19 cellular contexts compared by ENCODE assay signal in the genomic region with DNA sequence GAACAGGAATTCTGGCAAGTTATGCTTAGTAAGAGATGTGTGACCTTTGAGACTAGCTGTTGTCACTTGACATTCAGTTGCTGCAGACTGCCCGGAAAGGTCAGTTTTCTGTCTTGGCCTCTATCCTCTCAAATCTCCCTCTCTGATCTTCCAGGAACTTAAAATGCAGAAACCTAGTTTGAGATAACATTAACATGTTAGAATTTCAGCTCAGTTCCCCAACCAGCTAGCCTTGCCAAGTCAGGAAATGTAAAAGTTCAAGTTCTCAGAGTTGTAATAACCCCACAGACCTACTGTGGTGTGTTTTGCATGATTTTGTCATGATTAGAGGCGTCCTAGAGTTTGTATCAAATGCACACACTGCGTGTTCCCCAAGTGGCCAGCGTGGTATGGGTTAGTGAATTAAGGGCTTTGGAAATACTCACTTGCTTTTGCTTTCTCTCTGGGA. TPM values are rescaled to one million over a fixed set of nuclear protein-coding genes. Genes with fewer than 3 reads are reported as not detected.
DNase-seq lines count a peak whose midpoint lies in the region; ATAC-seq, FAIRE-seq and TF ChIP-seq lines count a peak whose summit lies in the region.
"Had no signal": no experiment of that assay in that cellular context is flagged by ENCODE, and none has a peak within 500 bp of the region (broad histone marks: within the 10 kb centered on the region; RNA-seq: fewer than 3 reads in every experiment).

No MANE protein-coding gene starts in this region.

- H3K36me3 ChIP-seq in GM12878 (ENCODE audit: control insufficient read depth in 2 of 2, insufficient read depth in 2 of 2, low read length in 1 of 2): peaks cover 10 to 11% of the 10 kb centered on the region in 2 experiments; a peak in 3 of 4 replicates

- peak overlapping the region; percentile 73 for H3K4me2 ChIP-seq in GM12878 (ENCODE audit: control insufficient read depth, insufficient read depth)

- peak in 2 of 3 experiments; percentile 4 to 11; a peak in 1 of 6 replicates for TF ChIP-seq CTCF in GM12878 (IDR thresholded peaks at IDR 0.05 in 2 of 3, conservative IDR thresholded peaks at IDR 0.05 in 1 of 3; ENCODE audit: control insufficient read depth in 2 of 3, extremely low read depth in 1 of 3, insufficient read depth in 1 of 3, low read depth in 3 of 3, low read length in 3 of 3)
- no peak for TF ChIP-seq CTCF in mesothelial cell of epicardium (IDR thresholded peaks at IDR 0.05; ENCODE audit: unreplicated experiment)

- no peaks in the 10 kb centered on the region for H3K9me3 ChIP-seq in GM12878 (replicated peaks; ENCODE audit: control insufficient read depth, insufficient read depth, low read length)

- RAD21 ChIA-PET in GM12878 (lab: Charles Lee; ENCODE audit: unreplicated experiment): interaction anchor here (1.1 to 8.7 kb wide), 22 partner anchors 9 to 149 kb away, joined by 3 to 256 read pairs (median 8); partner anchors contain the start of genes DUSP22 and IRF4

- peak overlapping the region; percentile 86 for H3K27ac ChIP-seq in GM12878 (ENCODE audit: control insufficient read depth, insufficient read depth)
- H3K27ac ChIP-seq: C4-2B, epithelial cell of prostate, parathyroid adenoma had no signal

- in situ Hi-C loops in GM12878 (cut with MboI): no loop called here

- H3K79me2 ChIP-seq in GM12878 (ENCODE audit: control insufficient read depth, insufficient read depth, low read length): peaks cover 88% of the 10 kb centered on the region
- H3K79me2 ChIP-seq: parathyroid adenoma had no signal

- H3K27me3 Mint-ChIP-seq in activated CD4-positive, alpha-beta T cell treated with anti-CD3 and anti-CD28 coated beads for 36 hours: no peaks in the 10 kb centered on the region
- H3K27me3 Mint-ChIP-seq in IgD-negative memory B cell (no peaks in the 10 kb centered on the region), mesothelial cell of epicardium (ENCODE audit: low read depth) (no peaks in the 10 kb centered on the region)
- H3K27me3 Mint-ChIP-seq in natural killer cell treated with Interleukin-12 subunit alpha and Interleukin-12 subunit beta and Interleukin-15 and Interleukin-18, amount 100 ng/mL, for 72 hours: no peaks in the 10 kb centered on the region

- peaks cover 53% of the 10 kb centered on the region for H3K4me1 Mint-ChIP-seq in activated CD4-positive, alpha-beta T cell treated with anti-CD3 and anti-CD28 coated beads for 36 hours
- H3K4me1 Mint-ChIP-seq in IgD-negative memory B cell (peaks cover 63 to 78% (median 64%) of the 10 kb centered on the region in 3 donors), mesothelial cell of epicardium (peaks cover 7% of the 10 kb centered on the region)
- H3K4me1 Mint-ChIP-seq in natural killer cell treated with Interleukin-12 subunit alpha and Interleukin-12 subunit beta and Interleukin-15 and Interleukin-18, amount 100 ng/mL, for 72 hours (ENCODE audit: low read depth in 2 of 2): peaks cover 60 to 67% of the 10 kb centered on the region in 2 donors

- WGBS in GM12878 (ENCODE audit: insufficient coverage, insufficient replicate concordance, low lambda C conversion rate, missing lambda C conversion rate): 52% methylated on average over 4 of the region's 4 CpGs

- ATAC-seq in activated CD4-positive, alpha-beta T cell treated with anti-CD3 and anti-CD28 coated beads for 36 hours: peak; percentile 45
- ATAC-seq in GM12878 (peak; percentile 11), HG03025 (IDR thresholded peaks at IDR 0.05; ENCODE audit: low FRiP score, unreplicated experiment) (no peak)
- ATAC-seq in natural killer cell treated with Interleukin-12 subunit alpha and Interleukin-12 subunit beta and Interleukin-15 and Interleukin-18, amount 100 ng/mL, for 72 hours: peak; percentile 50 to 55
- ATAC-seq: mucosa of descending colon, PC-3 had no signal

- POLR2A ChIA-PET in activated CD4-positive, alpha-beta T cell treated with anti-CD3 and anti-CD28 coated beads for 36 hours (lab: Charles Lee): no interaction called here
- POLR2A ChIA-PET in GM12878 (lab: Charles Lee): interaction anchor here (0.9 to 7.4 kb wide), 13 partner anchors 11 to 113 kb away, joined by 3 to 150 read pairs (median 6); partner anchors contain the start of genes DUSP22 and IRF4

- intact Hi-C loops in activated CD4-positive, alpha-beta T cell treated with anti-CD3 and anti-CD28 coated beads for 36 hours (cut with DNase I, micrococcal nuclease): loop anchor here (1.0 to 5.0 kb wide), 5 partner anchors 47 to 150 kb away; partner anchors contain the start of gene DUSP22 (in 2 of the 2)
- intact Hi-C loops in GM12878 (cut with micrococcal nuclease; ENCODE audit: unreplicated experiment): loop anchor here (1.0 kb wide), 1 partner anchor 47 kb away; the partner anchor contains the start of gene DUSP22

- H3K27ac Mint-ChIP-seq in activated CD4-positive, alpha-beta T cell treated with anti-CD3 and anti-CD28 coated beads for 36 hours: peak overlapping the region; percentile 33
- peak overlapping the region; percentile 21 to 90 (median 88) for H3K27ac Mint-ChIP-seq in IgD-negative memory B cell
- H3K27ac Mint-ChIP-seq in natural killer cell treated with Interleukin-12 subunit alpha and Interleukin-12 subunit beta and Interleukin-15 and Interleukin-18, amount 100 ng/mL, for 72 hours: peak overlapping the region; percentile 75
- H3K27ac Mint-ChIP-seq in mesothelial cell of epicardium: no peak overlapping the region

- SMC1A ChIA-PET in GM12878 (lab: Charles Lee; ENCODE audit: uncharacterized antibody, unreplicated experiment): interaction anchor here (0.6 to 17.1 kb wide), 26 partner anchors 8 to 188 kb away, joined by 3 to 707 read pairs (median 8); partner anchors contain the start of genes DUSP22 and IRF4

- no peak for TF ChIP-seq RAD21 in GM12878 (IDR thresholded peaks at IDR 0.05; ENCODE audit: insufficient read depth, low read depth, low read length)

- H4K20me1 ChIP-seq in GM12878 (ENCODE audit: control insufficient read depth, insufficient read depth): no peaks in the 10 kb centered on the region; the same call in 1 of the 2 replicates

- TF ChIP-seq EP300 in GM12878 (IDR thresholded peaks at IDR 0.05; ENCODE audit: borderline replicate concordance in 1 of 2, control insufficient read depth in 1 of 2, low read depth in 2 of 2, low read length in 2 of 2): no peak

- peak; percentile 42 for DNase-seq in activated CD4-positive, alpha-beta T cell treated with anti-CD3 and anti-CD28 coated beads for 36 hours
- DNase-seq in activated CD4-positive, alpha-beta T cell treated with anti-CD3 and anti-CD28 coated beads, Interleukin-2, amount 50 U/mL, for 48 hours: no peak
- no peak for DNase-seq in GM12878 (ENCODE audit: low read depth, low spot score)
- no peak for DNase-seq in natural killer cell treated with Interleukin-12 subunit alpha and Interleukin-12 subunit beta and Interleukin-15 and Interleukin-18, amount 100 ng/mL, for 72 hours (ENCODE audit: low spot score)
- no peak for DNase-seq in KG1 (lab: John Stamatoyannopoulos, UW)
- no peak for DNase-seq in mesothelial cell of epicardium (ENCODE audit: low spot score in 2 of 2, unreplicated experiment in 2 of 2)
- DNase-seq: 8988T; activated CD8-positive, alpha-beta memory T cell treated with anti-CD3 and anti-CD28 coated beads, Interleukin-2, amount 50 U/mL, for 48 hours; head of caudate nucleus; kidney glomerular epithelial cell; mucosa of descending colon; NCI-H187; NCI-H524; PC-3 had no signal

- no peak overlapping the region for H3K4me3 Mint-ChIP-seq in activated CD4-positive, alpha-beta T cell treated with anti-CD3 and anti-CD28 coated beads for 36 hours
- H3K4me3 Mint-ChIP-seq in IgD-negative memory B cell (peak overlapping the region; percentile 72 to 91 (median 84)), mesothelial cell of epicardium (no peak overlapping the region)
- H3K4me3 Mint-ChIP-seq in natural killer cell treated with Interleukin-12 subunit alpha and Interleukin-12 subunit beta and Interleukin-15 and Interleukin-18, amount 100 ng/mL, for 72 hours: peak overlapping the region; percentile 77

- no peaks in the 10 kb centered on the region for H3K27me3 ChIP-seq in GM12878 (replicated peaks in 1 of 2; ENCODE audit: control insufficient read depth in 2 of 2, insufficient read depth in 2 of 2, low read length in 1 of 2)

- peak overlapping the region; percentile 11 for H3K4me3 ChIP-seq in GM12878
- H3K4me3 ChIP-seq: mucosa of descending colon had no signal

- CTCF ChIA-PET in activated CD4-positive, alpha-beta T cell treated with anti-CD3 and anti-CD28 coated beads for 36 hours (lab: Charles Lee): interaction anchor here (1.4 to 2.0 kb wide), 5 partner anchors 10 to 169 kb away, joined by 4 to 6 read pairs (median 5); no protein-coding TSS in a partner anchor
- CTCF ChIA-PET in GM12878 (lab: Yijun Ruan, JAX): interaction anchor here (0.7 to 5.2 kb wide), 22 partner anchors 9 to 1098 kb away, joined by 3 to 64 read pairs (median 6); partner anchors contain the start of genes DUSP22 and IRF4

- BruUV-seq in GM12878 (replicated peaks; lab: Mats Ljungman, UMichigan): no TSS peak

- H3K9ac ChIP-seq in GM12878 (ENCODE audit: control insufficient read depth, insufficient read depth, low read length): peak overlapping the region; percentile 57
- H3K9ac ChIP-seq: parathyroid adenoma had no signal

- no peak for FAIRE-seq in GM12878 (lab: Jason Lieb, UNC)

- TF ChIP-seq POLR2A in GM12878 (IDR thresholded peaks at IDR 0.05; ENCODE audit: low read depth, low read length): no peak

- H3K9me3 Mint-ChIP-seq in activated CD4-positive, alpha-beta T cell treated with anti-CD3 and anti-CD28 coated beads for 36 hours (ENCODE audit: low read depth): no peaks in the 10 kb centered on the region
- H3K9me3 Mint-ChIP-seq in IgD-negative memory B cell: no peaks in the 10 kb centered on the region
- H3K9me3 Mint-ChIP-seq in natural killer cell treated with Interleukin-12 subunit alpha and Interleukin-12 subunit beta and Interleukin-15 and Interleukin-18, amount 100 ng/mL, for 72 hours: no peaks in the 10 kb centered on the region
- H3K9me3 Mint-ChIP-seq in mesothelial cell of epicardium: peaks cover 12% of the 10 kb centered on the region

- H2AFZ ChIP-seq in GM12878 (ENCODE audit: control insufficient read depth, low read depth, low read length): no peak overlapping the region
- H2AFZ ChIP-seq: parathyroid adenoma had no signal

- peaks cover 86% of the 10 kb centered on the region for H3K4me1 ChIP-seq in GM12878 (ENCODE audit: control insufficient read depth, insufficient read depth, low read length)
- H3K4me1 ChIP-seq: parathyroid adenoma had no signal

- peaks cover 9% of the 10 kb centered on the region for H3K36me3 Mint-ChIP-seq in activated CD4-positive, alpha-beta T cell treated with anti-CD3 and anti-CD28 coated beads for 36 hours (ENCODE audit: low read depth)
- peaks cover 6% of the 10 kb centered on the region for H3K36me3 Mint-ChIP-seq in IgD-negative memory B cell
- H3K36me3 Mint-ChIP-seq in natural killer cell treated with Interleukin-12 subunit alpha and Interleukin-12 subunit beta and Interleukin-15 and Interleukin-18, amount 100 ng/mL, for 72 hours: no peaks in the 10 kb centered on the region
- H3K36me3 Mint-ChIP-seq in mesothelial cell of epicardium: peaks cover 11% of the 10 kb centered on the region

RNA-seq across cellular contexts. Expression of gene DUSP22, which starts 46.6 kb away (rescaled TPM):
- 10 to 100 TPM; 33.2 to 33.7 TPM for total RNA-seq in activated CD4-positive, alpha-beta T cell treated with anti-CD3 and anti-CD28 coated beads for 36 hours
- polyA plus RNA-seq in IgD-negative memory B cell: 126 TPM
- total RNA-seq in GM12878 (2013; cell fraction: nucleolus; rRNA removed): 632 and 708 TPM in 2 replicates
- 113 and 123 TPM in 2 replicates for total RNA-seq in GM12878 (2014; rRNA removed)
- 80.6 and 83.3 TPM in 2 replicates for total RNA-seq in GM12878 (2014; rRNA removed; fragmentation: Illumina TruSeq; extraction: Trizol)
- total RNA-seq in GM12878 (2021): 125 and 130 TPM in 2 replicates
- polyA plus RNA-seq in GM12878 (2011; ENCODE audit: low read depth): 128 TPM
- 78.9 and 80.1 TPM in 2 replicates for polyA plus RNA-seq in GM12878 (2011; rRNA removed)
- 109 and 115 TPM in 2 replicates for polyA plus RNA-seq in GM12878 (2011; cell fraction: cytosol; rRNA removed)
- 359 and 389 TPM in 2 replicates for polyA plus RNA-seq in GM12878 (2011; cell fraction: nucleus; rRNA removed)
- polyA plus RNA-seq in GM12878 (2012): 121 and 164 TPM in 2 replicates
- 87.9 and 101 TPM in 2 replicates for polyA plus RNA-seq in GM12878 (2014; fragmentation: Illumina TruSeq; extraction: Trizol)
- polyA plus RNA-seq in GM12878 (2014; fragmentation: Nextera tagmentation; extraction: Ambion mirVana): 10 to 100 TPM; 93.4 to 99.7 TPM
- 138 and 147 TPM in 2 replicates for polyA plus RNA-seq in GM12878 (2014; rRNA removed)
- polyA plus RNA-seq in GM12878 (2016; fragmentation: Nextera tagmentation; extraction: Ambion mirVana): 100 to 1,000 TPM; 150 to 156 TPM
- 84.5 and 84.7 TPM in 2 replicates for polyA minus RNA-seq in GM12878 (2011; rRNA and poly(A)+ RNA removed)
- polyA minus RNA-seq in GM12878 (2011; cell fraction: cytosol; rRNA and poly(A)+ RNA removed): 15.5 and 16.8 TPM in 2 replicates
- polyA minus RNA-seq in GM12878 (2011; cell fraction: nucleus; rRNA and poly(A)+ RNA removed): 118 and 156 TPM in 2 replicates
- total RNA-seq in natural killer cell treated with Interleukin-12 subunit alpha and Interleukin-12 subunit beta and Interleukin-15 and Interleukin-18, amount 100 ng/mL, for 72 hours: 10 to 100 TPM; 45.2 to 45.3 TPM
- 29.9 to 32.0 TPM (median 30.9 TPM) in 3 replicates for total RNA-seq in mesothelial cell of epicardium

RNA-seq across cellular contexts. Expression of gene IRF4, which starts 52.7 kb away (rescaled TPM):
- 100 to 1,000 TPM; 601 to 617 TPM for total RNA-seq in activated CD4-positive, alpha-beta T cell treated with anti-CD3 and anti-CD28 coated beads for 36 hours
- polyA plus RNA-seq in IgD-negative memory B cell (22.9 TPM), GM12878 (2011; rRNA removed) (252 and 320 TPM in 2 replicates), GM12878 (2014; fragmentation: Illumina TruSeq; extraction: Trizol) (223 and 228 TPM in 2 replicates), GM12878 (2014; fragmentation: Nextera tagmentation; extraction: Ambion mirVana) (10 to 100 TPM; 50.0 to 98.9 TPM), GM12878 (2014; rRNA removed) (187 and 205 TPM in 2 replicates), GM12878 (2016; fragmentation: Nextera tagmentation; extraction: Ambion mirVana) (100 to 1,000 TPM; 295 to 297 TPM)
- 825 and 857 TPM in 2 replicates for total RNA-seq in GM12878 (2013; cell fraction: nucleolus; rRNA removed)
- total RNA-seq in GM12878 (2014; rRNA removed) (287 and 295 TPM in 2 replicates), GM12878 (2014; rRNA removed; fragmentation: Illumina TruSeq; extraction: Trizol) (217 and 228 TPM in 2 replicates), GM12878 (2021) (495 and 498 TPM in 2 replicates), mesothelial cell of epicardium (0.11 TPM in 1 of 3 replicates, not detected in the others)
- polyA plus RNA-seq in GM12878 (2011; ENCODE audit: low read depth): 299 TPM
- polyA plus RNA-seq in GM12878 (2011; cell fraction: cytosol; rRNA removed): 352 and 442 TPM in 2 replicates
- 848 and 1,001 TPM in 2 replicates for polyA plus RNA-seq in GM12878 (2011; cell fraction: nucleus; rRNA removed)
- polyA plus RNA-seq in GM12878 (2012): 262 and 367 TPM in 2 replicates
- 364 and 403 TPM in 2 replicates for polyA minus RNA-seq in GM12878 (2011; rRNA and poly(A)+ RNA removed)
- polyA minus RNA-seq in GM12878 (2011; cell fraction: cytosol; rRNA and poly(A)+ RNA removed): 196 and 207 TPM in 2 replicates
- polyA minus RNA-seq in GM12878 (2011; cell fraction: nucleus; rRNA and poly(A)+ RNA removed): 241 and 321 TPM in 2 replicates
- 100 to 1,000 TPM; 112 to 388 TPM for total RNA-seq in natural killer cell treated with Interleukin-12 subunit alpha and Interleukin-12 subunit beta and Interleukin-15 and Interleukin-18, amount 100 ng/mL, for 72 hours

Comparison
In these comparisons a context has a peak if more than half of its experiments do, and no peak if none do; other contexts are left out.
1. H3K4me3 Mint-ChIP-seq: peak in IgD-negative memory B cell (4 of 4) and natural killer cell treated with Interleukin-12 subunit alpha and Interleukin-12 subunit beta and Interleukin-15 and Interleukin-18, amount 100 ng/mL, for 72 hours (single experiment); none in activated CD4-positive, alpha-beta T cell treated with anti-CD3 and anti-CD28 coated beads for 36 hours (single experiment) and mesothelial cell of epicardium (single experiment).
2. RNA of gene IRF4, which starts 52.7 kb away (total RNA-seq): 601 to 617 TPM in activated CD4-positive, alpha-beta T cell treated with anti-CD3 and anti-CD28 coated beads for 36 hours, 112 to 388 TPM in natural killer cell treated with Interleukin-12 subunit alpha and Interleukin-12 subunit beta and Interleukin-15 and Interleukin-18, amount 100 ng/mL, for 72 hours and 217 to 857 TPM in GM12878; 0.11 TPM in mesothelial cell of epicardium; every median in the first group is over 100 times any median in the second.